In the genomic region with DNA sequence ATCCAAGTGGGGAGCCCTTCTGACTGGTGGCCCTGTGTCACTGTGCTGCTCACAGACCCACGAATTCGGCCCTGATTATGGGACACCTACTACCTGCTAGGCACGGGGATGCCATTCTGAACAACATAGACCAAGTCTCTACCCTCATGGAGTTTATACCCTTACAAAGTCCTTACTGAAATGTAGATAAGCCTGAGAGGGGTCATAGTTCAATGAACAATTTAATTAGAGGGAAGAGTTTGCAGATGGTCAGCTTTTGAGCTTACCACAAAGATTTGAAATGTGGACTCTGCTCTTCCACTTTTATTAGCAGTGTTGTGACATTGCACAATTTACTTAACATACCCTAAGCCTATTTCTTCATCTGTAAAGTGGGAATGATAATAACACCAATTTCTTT, we compare ENCODE assay signal across 22 cellular contexts.
"Had no signal": no experiment of that assay in that cellular context is flagged by ENCODE, and none has a peak within 500 bp of the region (broad histone marks: within the 10 kb centered on the region; RNA-seq: fewer than 3 reads in every experiment).

No MANE protein-coding gene starts in this region.

- H3K9me3 Mint-ChIP-seq: effector memory CD8-positive, alpha-beta T cell; neural progenitor cell; stimulated activated effector memory CD8-positive, alpha-beta T cell treated with anti-CD3 and anti-CD28 coated beads, Interleukin-12 subunit alpha, Interleukin-12 subunit beta, amount 100 ng/mL, for 72 hours had no signal

- H3K27ac Mint-ChIP-seq: effector memory CD8-positive, alpha-beta T cell; mesothelial cell of epicardium; naive thymus-derived CD4-positive, alpha-beta T cell; nephron; neural progenitor cell; stimulated activated effector memory CD8-positive, alpha-beta T cell treated with anti-CD3 and anti-CD28 coated beads, Interleukin-12 subunit alpha, Interleukin-12 subunit beta, amount 100 ng/mL, for 72 hours had no signal

- ATAC-seq: effector memory CD8-positive, alpha-beta T cell; naive thymus-derived CD4-positive, alpha-beta T cell; right cardiac atrium; stimulated activated effector memory CD8-positive, alpha-beta T cell treated with anti-CD3 and anti-CD28 coated beads, Interleukin-12 subunit alpha, Interleukin-12 subunit beta, amount 100 ng/mL, for 72 hours had no signal

- H3K27me3 ChIP-seq: esophagus squamous epithelium, neural progenitor cell, stomach, thyroid gland, vagina had no signal

- FAIRE-seq: endometrium, keratinocyte had no signal

- H3K4me2 ChIP-seq: neural progenitor cell had no signal

- H3K4me1 ChIP-seq: neural progenitor cell, prostate gland had no signal

- H3K36me3 Mint-ChIP-seq: mesothelial cell of epicardium; naive thymus-derived CD4-positive, alpha-beta T cell; neural progenitor cell; stimulated activated effector memory CD8-positive, alpha-beta T cell treated with anti-CD3 and anti-CD28 coated beads, Interleukin-12 subunit alpha, Interleukin-12 subunit beta, amount 100 ng/mL, for 72 hours had no signal

- H3K9me3 ChIP-seq: esophagus squamous epithelium, prostate gland, stomach, thyroid gland, vagina had no signal

- H3K27ac ChIP-seq: esophagus squamous epithelium, neural progenitor cell, prostate gland, stomach, thyroid gland, vagina had no signal

- DNase-seq: cortex of kidney; effector memory CD8-positive, alpha-beta T cell; esophagus squamous epithelium; foreskin melanocyte; hypothalamus; mesenchymal stem cell; naive thymus-derived CD4-positive, alpha-beta T cell; nucleus accumbens; stimulated activated naive CD4-positive, alpha-beta T cell treated with Interleukin-2 at 50 U/mL for 16 hours; stomach; thyroid gland had no signal

- H3K9ac ChIP-seq: neural progenitor cell had no signal

- H3K4me3 ChIP-seq: esophagus squamous epithelium, lung, neural progenitor cell, prostate gland, skin epidermis, stomach, thyroid gland, vagina had no signal

- H3K4me1 Mint-ChIP-seq: naive thymus-derived CD4-positive, alpha-beta T cell; neural progenitor cell; stimulated activated effector memory CD8-positive, alpha-beta T cell treated with anti-CD3 and anti-CD28 coated beads, Interleukin-12 subunit alpha, Interleukin-12 subunit beta, amount 100 ng/mL, for 72 hours had no signal

- H3K4me3 Mint-ChIP-seq: effector memory CD8-positive, alpha-beta T cell; mesothelial cell of epicardium; naive thymus-derived CD4-positive, alpha-beta T cell; nephron; neural progenitor cell; stimulated activated effector memory CD8-positive, alpha-beta T cell treated with anti-CD3 and anti-CD28 coated beads, Interleukin-12 subunit alpha, Interleukin-12 subunit beta, amount 100 ng/mL, for 72 hours had no signal

- H2AFZ ChIP-seq: neural progenitor cell had no signal

- H3K36me3 ChIP-seq: esophagus squamous epithelium, neural progenitor cell, prostate gland, stomach, thyroid gland, vagina had no signal
